Comparison of ENCODE assay signal across 26 cellular contexts in genomic region chr3:119375106-119375505, GRCh38.
"Had no signal": no experiment of that assay in that cellular context is flagged by ENCODE, and none has a peak within 500 bp of the region (broad histone marks: within the 10 kb centered on the region; RNA-seq: fewer than 3 reads in every experiment).

No MANE protein-coding gene starts in this region.

- H3K9me3 Mint-ChIP-seq: immature natural killer cell, natural killer cell had no signal

- FAIRE-seq: islet of Langerhans, kidney, urothelium cell line had no signal

- DNase-seq: hippocampal formation; immature natural killer cell; kidney; left colon; left lung; lower lobe of right lung; mammary epithelial cell; mesenchymal stem cell; natural killer cell; ovary; right lobe of liver; stimulated activated CD4-positive, alpha-beta T cell treated with anti-CD3 and anti-CD28 coated beads, Interleukin-1b, Interleukin-23, amount 100 ng/mL, for 48 hours; stimulated activated CD4-positive, alpha-beta T cell treated with anti-CD3 and anti-CD28 coated beads, Interleukin-2, amount 100 ng/mL, for 48 hours; stimulated activated CD4-positive, alpha-beta T cell treated with anti-CD3 and anti-CD28 coated beads, Interleukin-4, amount 100 ng/mL, for 4 hours; stimulated activated naive B cell treated with anti-CD40 and anti-IgM and Interleukin-4, amounts not matched to agents 10 μg/mL and 1 μg/mL and 100 μg/mL, for 72 hours; stimulated activated naive CD8-positive, alpha-beta T cell treated with anti-CD3 and anti-CD28 coated beads, Interleukin-15, Interleukin-2, amounts not matched to agents 100 U/mL and 50 U/mL, for 24 hours; stomach; testis; thyroid gland; transverse colon; upper lobe of right lung had no signal

- H3K27me3 Mint-ChIP-seq: stimulated activated naive B cell treated with anti-CD40 and anti-IgM and Interleukin-4, amounts not matched to agents 10 μg/mL and 1 μg/mL and 100 μg/mL, for 72 hours had no signal

- H3K27me3 ChIP-seq: left lung, ovary, right atrium auricular region, right lobe of liver, stomach, testis, thyroid gland, transverse colon, upper lobe of right lung had no signal

- H3K36me3 Mint-ChIP-seq: natural killer cell had no signal

- H3K4me1 ChIP-seq: left lung, lower lobe of right lung, right atrium auricular region, right lobe of liver, stomach, testis, thyroid gland, transverse colon, upper lobe of right lung had no signal

- H3K4me3 ChIP-seq: left lung, lower lobe of right lung, ovary, right atrium auricular region, right lobe of liver, smooth muscle cell, stomach, testis, thyroid gland, transverse colon, upper lobe of right lung had no signal

- H3K4me2 ChIP-seq: smooth muscle cell had no signal

- ATAC-seq: left colon; left lung; lower lobe of right lung; natural killer cell; right lobe of liver; stimulated activated naive B cell treated with anti-CD40 and anti-IgM and Interleukin-4, amounts not matched to agents 10 μg/mL and 1 μg/mL and 100 μg/mL, for 72 hours; stimulated activated naive CD8-positive, alpha-beta T cell treated with anti-CD3 and anti-CD28 coated beads, Interleukin-15, Interleukin-2, amounts not matched to agents 100 U/mL and 50 U/mL, for 24 hours; upper lobe of right lung had no signal

- H3K27ac ChIP-seq: left lung, lower lobe of right lung, ovary, right atrium auricular region, right lobe of liver, stomach, testis, thyroid gland, transverse colon, upper lobe of right lung had no signal

- H3K36me3 ChIP-seq: ovary, right atrium auricular region, right lobe of liver, thyroid gland, transverse colon had no signal

- H3K4me3 Mint-ChIP-seq: immature natural killer cell; natural killer cell; stimulated activated naive B cell treated with anti-CD40 and anti-IgM and Interleukin-4, amounts not matched to agents 10 μg/mL and 1 μg/mL and 100 μg/mL, for 72 hours had no signal

- H3K4me1 Mint-ChIP-seq: immature natural killer cell had no signal

- H3K27ac Mint-ChIP-seq: immature natural killer cell; natural killer cell; progenitor cell of endocrine pancreas; stimulated activated naive B cell treated with anti-CD40 and anti-IgM and Interleukin-4, amounts not matched to agents 10 μg/mL and 1 μg/mL and 100 μg/mL, for 72 hours had no signal

- H3K9me3 ChIP-seq: left lung, lower lobe of right lung, ovary, right atrium auricular region, right lobe of liver, stomach, testis, thyroid gland, transverse colon, upper lobe of right lung had no signal
